ENCODE assay signal across 15 cellular contexts in genomic region chr10:101848894-101849351, GRCh38. TPM values are rescaled to one million over a fixed set of nuclear protein-coding genes. Genes with fewer than 3 reads are reported as not detected.
A peak's percentile ranks its signal among the peaks of the same experiment; 100 is the strongest.
DNase-seq lines count a peak whose midpoint lies in the region; ATAC-seq, FAIRE-seq and TF ChIP-seq lines count a peak whose summit lies in the region.
"Had no signal": no experiment of that assay in that cellular context is flagged by ENCODE, and none has a peak within 500 bp of the region (broad histone marks: within the 10 kb centered on the region; RNA-seq: fewer than 3 reads in every experiment).

No MANE protein-coding gene starts in this region.

- TF ChIP-seq RAD21 in liver (IDR thresholded peaks at IDR 0.05) (no peak), HepG2 (CRISPR knock-in tag; IDR thresholded peaks at IDR 0.05) (no peak)

- CTCF ChIA-PET in HepG2 (lab: Yijun Ruan, JAX; ENCODE audit: low intra/inter-chr PET ratio, low total read pairs) = no interaction called here
- CTCF ChIA-PET in PC-9 (lab: Charles Lee) = interaction anchor here (0.6 to 0.7 kb wide), 2 partner anchors 8 to 9 kb away, joined by 3 to 6 read pairs; no protein-coding TSS in a partner anchor

- in situ Hi-C loops in HepG2 (cut with HindIII; ENCODE audit: extremely low pct_ligation_motif_present, low pct_unique_long_range_greater_than_20kb) = no loop called here

- DNase-seq in HepG2 (ENCODE audit: low spot score) = no peak
- DNase-seq in UCSD-AML1 (lab: John Stamatoyannopoulos, UW; ENCODE audit: unreplicated experiment) = peak; percentile 67
- DNase-seq in left lung = peak in 1 of 2 donors; percentile 45
- no peak for DNase-seq in upper lobe of right lung
- no peak for DNase-seq in amniotic stem cell (lab: John Stamatoyannopoulos, UW)
- no peak for DNase-seq in stimulated activated CD4-positive, alpha-beta T cell treated with anti-CD3 and anti-CD28 coated beads, Interleukin-2, amount 100 ng/mL, for 24 hours
- no peak for DNase-seq in PC-9
- DNase-seq: activated CD4-positive, alpha-beta T cell treated with anti-CD3 and anti-CD28 coated beads, Interleukin-2, amount 10 ng/mL, durations not matched to agents 24 days and 14 days; head of caudate nucleus; NCI-H2171 treated with DMSO at 0.1 percent for 48 hours; ovary; stimulated activated CD8-positive, alpha-beta memory T cell treated with anti-CD3 and anti-CD28 coated beads, Interleukin-4, amount 100 ng/mL, for 48 hours; T-cell had no signal

- 71% methylated on average over 3 of the region's 3 CpGs for WGBS in liver
- 89% methylated on average over 3 of the region's 3 CpGs for WGBS in HepG2 (ENCODE audit: low lambda C conversion rate)

- no peaks in the 10 kb centered on the region for H4K20me1 ChIP-seq in HepG2 (ENCODE audit: insufficient read depth, low read length)
- no peaks in the 10 kb centered on the region for H4K20me1 ChIP-seq in PC-9 (ENCODE audit: insufficient read depth)

- H3K4me2 ChIP-seq in HepG2 (ENCODE audit: low read depth, low read length) = no peak overlapping the region
- no peak overlapping the region for H3K4me2 ChIP-seq in PC-9

- no peaks in the 10 kb centered on the region for H3K79me2 ChIP-seq in HepG2 (ENCODE audit: insufficient read depth, low read length)
- no peaks in the 10 kb centered on the region for H3K79me2 ChIP-seq in PC-9 (ENCODE audit: low read depth)

- H2AFZ ChIP-seq in HepG2 (ENCODE audit: low read length) (no peak overlapping the region), PC-9 (no peak overlapping the region)

- no peaks in the 10 kb centered on the region for H3K27me3 ChIP-seq in liver (ENCODE audit: control insufficient read depth in 4 of 4, insufficient read depth in 4 of 4, low read length in 3 of 4)
- no peaks in the 10 kb centered on the region for H3K27me3 ChIP-seq in HepG2 (ENCODE audit: control insufficient read depth in 1 of 2, insufficient read depth in 2 of 2, low read length in 2 of 2)
- no peaks in the 10 kb centered on the region for H3K27me3 ChIP-seq in left lung
- no peaks in the 10 kb centered on the region for H3K27me3 ChIP-seq in upper lobe of right lung
- no peaks in the 10 kb centered on the region for H3K27me3 ChIP-seq in PC-9 (ENCODE audit: insufficient read depth, low read depth)
- H3K27me3 ChIP-seq: ascending aorta, ovary had no signal

- FAIRE-seq in HepG2 (lab: Jason Lieb, UNC) = no peak

- no peak for ATAC-seq in HepG2
- peak; percentile 58 for ATAC-seq in left lung
- ATAC-seq in upper lobe of right lung = peak; percentile 81
- ATAC-seq: T-cell had no signal

- POLR2A ChIA-PET in HepG2 (lab: Yijun Ruan, JAX) (no interaction called here), PC-9 (lab: Charles Lee; ENCODE audit: unreplicated experiment) (interaction anchor here (0.8 kb wide), 1 partner anchor 63 kb away, joined by 5 read pairs; no protein-coding TSS in a partner anchor)

- no peaks in the 10 kb centered on the region for H3K9me3 ChIP-seq in liver (ENCODE audit: control insufficient read depth in 4 of 4, low read length in 3 of 4)
- no peaks in the 10 kb centered on the region for H3K9me3 ChIP-seq in HepG2 (ENCODE audit: low read length)
- no peaks in the 10 kb centered on the region for H3K9me3 ChIP-seq in left lung
- no peaks in the 10 kb centered on the region for H3K9me3 ChIP-seq in upper lobe of right lung
- H3K9me3 ChIP-seq in PC-9 (ENCODE audit: insufficient read depth, low read depth) = no peaks in the 10 kb centered on the region
- H3K9me3 ChIP-seq: ascending aorta, ovary had no signal

- BruUV-seq in HepG2 (replicated peaks; lab: Mats Ljungman, UMichigan) = no TSS peak
- BruUV-seq in PC-9 (replicated peaks; lab: Mats Ljungman, UMichigan) = no TSS peak

- TF ChIP-seq POLR2A in HepG2 (IDR thresholded peaks at IDR 0.05; ENCODE audit: insufficient read depth in 1 of 2, low read depth in 2 of 2, low read length in 2 of 2) = no peak

- H3K9ac ChIP-seq in liver (ENCODE audit: low read depth in 1 of 2, low read length in 2 of 2) = no peak overlapping the region
- no peak overlapping the region for H3K9ac ChIP-seq in HepG2 (ENCODE audit: insufficient read depth, low read depth, low read length)

- H3K4me1 ChIP-seq in liver (ENCODE audit: control insufficient read depth in 4 of 4, insufficient read depth in 4 of 4, low read length in 3 of 4) (peaks cover under 1 to 6% (median 5%) of the 10 kb centered on the region in 4 donors), HepG2 (ENCODE audit: insufficient read depth, low read length) (no peaks in the 10 kb centered on the region), left lung (peaks cover 0 to 24% of the 10 kb centered on the region in 2 donors), upper lobe of right lung (peaks cover 5% of the 10 kb centered on the region), PC-9 (replicated peaks; ENCODE audit: insufficient read depth) (no peaks in the 10 kb centered on the region)

- H3K9me2 ChIP-seq in PC-9 (ENCODE audit: insufficient read depth) = no peaks in the 10 kb centered on the region

- no peak for TF ChIP-seq CTCF in liver (IDR thresholded peaks at IDR 0.05; ENCODE audit: low read depth, low read length, missing input control)
- TF ChIP-seq CTCF in HepG2 (CRISPR knock-in tag; IDR thresholded peaks at IDR 0.05) = no peak
- TF ChIP-seq CTCF in left lung (IDR thresholded peaks at IDR 0.05) = no peak
- no peak for TF ChIP-seq CTCF in upper lobe of right lung (IDR thresholded peaks at IDR 0.05)
- no peak for TF ChIP-seq CTCF in PC-9 (conservative IDR thresholded peaks at IDR 0.05)

- no peak for TF ChIP-seq EP300 in HepG2 (IDR thresholded peaks at IDR 0.05; ENCODE audit: low read depth in 2 of 2, low read length in 2 of 2)
- no peak for TF ChIP-seq EP300 in HepG2 (CRISPR knock-in tag; IDR thresholded peaks at IDR 0.05; ENCODE audit: borderline replicate concordance)

- intact Hi-C loops in HepG2 (cut with micrococcal nuclease; ENCODE audit: unreplicated experiment) (no loop called here), left lung (cut with DNase I) (loop anchor here in 1 of 2 donors (10.0 kb wide), 1 partner anchor 166 kb away; no protein-coding TSS in a partner anchor), upper lobe of right lung (cut with DNase I) (no loop called here), PC-9 (cut with micrococcal nuclease; ENCODE audit: unreplicated experiment) (no loop called here)

- H3K4me3 ChIP-seq in liver (ENCODE audit: low read depth in 1 of 3, low read length in 3 of 3) (no peak overlapping the region), HepG2 (replicated peaks in 1 of 3; ENCODE audit: insufficient read depth in 1 of 3, low read depth in 2 of 3, low read length in 3 of 3) (no peak overlapping the region), left lung (no peak overlapping the region), upper lobe of right lung (no peak overlapping the region), PC-9 (no peak overlapping the region)
- H3K4me3 ChIP-seq: ascending aorta, ovary had no signal

- peaks cover 0 to 12% (median 4%) of the 10 kb centered on the region in 4 donors for H3K36me3 ChIP-seq in liver (ENCODE audit: control insufficient read depth in 4 of 4, insufficient read depth in 3 of 4, low read depth in 1 of 4, low read length in 3 of 4)
- peaks cover 5 to 16% of the 10 kb centered on the region in 2 experiments; a peak in 4 of 5 replicates for H3K36me3 ChIP-seq in HepG2 (replicated peaks in 1 of 2; ENCODE audit: control insufficient read depth in 1 of 2, insufficient read depth in 2 of 2, low read length in 2 of 2)
- peaks cover 0 to 36% of the 10 kb centered on the region in 2 donors for H3K36me3 ChIP-seq in left lung
- peaks cover 19% of the 10 kb centered on the region for H3K36me3 ChIP-seq in upper lobe of right lung
- H3K36me3 ChIP-seq in PC-9 (ENCODE audit: low read depth) = no peaks in the 10 kb centered on the region
- H3K36me3 ChIP-seq: ovary had no signal

- H3F3A ChIP-seq in PC-9 (ENCODE audit: insufficient read depth, low read depth) = no peaks in the 10 kb centered on the region

- peak overlapping the region in 1 of 2 donors; percentile 13 for H3K27ac ChIP-seq in liver (ENCODE audit: low read depth in 1 of 2, low read length in 2 of 2)
- H3K27ac ChIP-seq in HepG2 (ENCODE audit: extremely low read length, insufficient read depth, low read length) = no peak overlapping the region
- H3K27ac ChIP-seq in left lung = peak overlapping the region in 1 of 2 donors; percentile 83
- no peak overlapping the region for H3K27ac ChIP-seq in upper lobe of right lung
- H3K27ac ChIP-seq in PC-9 = no peak overlapping the region
- H3K27ac ChIP-seq: ascending aorta, ovary had no signal

RNA-seq across cellular contexts. Expression of gene KCNIP2, which starts 5.3 kb away (rescaled TPM):
- 1 to 10 TPM in 1 of 2 donors, under 1 TPM in 1; 0.98 to 2.0 TPM for total RNA-seq in liver
- under 1 TPM; 0.18 to 0.46 TPM for polyA plus RNA-seq in liver
- total RNA-seq in HepG2 (2016; rRNA removed; fragmentation: Illumina TruSeq; extraction: Trizol) = 0.42 TPM in 1 of 2 replicates, not detected in the other
- total RNA-seq in HepG2 (2016; cell fraction: cytosol; rRNA removed; fragmentation: Illumina TruSeq; extraction: Trizol; ENCODE audit: low read depth) = not detected in 2 replicates
- 0.13 and 0.52 TPM in 2 replicates for total RNA-seq in HepG2 (2016; cell fraction: insoluble cytoplasmic fraction; rRNA removed; fragmentation: Illumina TruSeq; extraction: Trizol)
- not detected in 2 replicates for total RNA-seq in HepG2 (2016; cell fraction: membrane; rRNA removed; fragmentation: Illumina TruSeq; extraction: Trizol)
- total RNA-seq in HepG2 (2016; cell fraction: nucleus; rRNA removed; fragmentation: Illumina TruSeq; extraction: Trizol) = 1.1 and 1.7 TPM in 2 replicates
- polyA plus RNA-seq in HepG2 (2011; rRNA removed) = 0.70 and 0.88 TPM in 2 replicates
- 0.13 TPM in 1 of 2 replicates, not detected in the other for polyA plus RNA-seq in HepG2 (2011; cell fraction: cytosol; rRNA removed)
- polyA plus RNA-seq in HepG2 (2011; cell fraction: nucleus; rRNA removed) = 3.4 and 3.8 TPM in 2 replicates
- polyA plus RNA-seq in HepG2 (2012) = 1.0 and 1.6 TPM in 2 replicates
- polyA plus RNA-seq in HepG2 (2016; cell fraction: cytosol; fragmentation: Illumina TruSeq; extraction: Trizol; ENCODE audit: low read depth) = not detected in 2 replicates
- polyA plus RNA-seq in HepG2 (2016; cell fraction: insoluble cytoplasmic fraction; fragmentation: Illumina TruSeq; extraction: Trizol; ENCODE audit: low read depth) = not detected in 2 replicates
- polyA plus RNA-seq in HepG2 (2016; cell fraction: membrane; fragmentation: Illumina TruSeq; extraction: Trizol; ENCODE audit: low read depth) = not detected in 2 replicates
- 2.7 and 2.9 TPM in 2 replicates for polyA plus RNA-seq in HepG2 (2016; cell fraction: nucleus; fragmentation: Illumina TruSeq; extraction: Trizol; ENCODE audit: insufficient read depth, low read depth)
- polyA minus RNA-seq in HepG2 (2011; rRNA and poly(A)+ RNA removed; ENCODE audit: low replicate concordance) = 1.2 and 2.3 TPM in 2 replicates
- polyA minus RNA-seq in HepG2 (2011; cell fraction: cytosol; rRNA and poly(A)+ RNA removed) = not detected in 2 replicates
- 4.1 and 7.7 TPM in 2 replicates for polyA minus RNA-seq in HepG2 (2011; cell fraction: nucleus; rRNA and poly(A)+ RNA removed)
- 1 to 10 TPM; 2.2 to 2.3 TPM for total RNA-seq in left lung
- 3.0 TPM for total RNA-seq in upper lobe of right lung
- total RNA-seq in PC-9 (2021) = 4.0 and 5.1 TPM in 2 replicates

RNA-seq across cellular contexts. Expression of gene OGA, which starts 30.7 kb away (rescaled TPM):
- total RNA-seq in liver (10 to 100 TPM; 60.5 to 64.3 TPM), HepG2 (2016; rRNA removed; fragmentation: Illumina TruSeq; extraction: Trizol) (33.2 and 36.5 TPM in 2 replicates), left lung (10 to 100 TPM; 72.6 to 87.0 TPM), upper lobe of right lung (91.6 TPM), PC-9 (2021) (79.8 and 82.0 TPM in 2 replicates)
- polyA plus RNA-seq in liver (10 to 100 TPM; 18.0 to 22.2 TPM), HepG2 (2011; rRNA removed) (35.5 and 39.8 TPM in 2 replicates)
- total RNA-seq in HepG2 (2016; cell fraction: cytosol; rRNA removed; fragmentation: Illumina TruSeq; extraction: Trizol; ENCODE audit: low read depth) = 23.2 and 27.7 TPM in 2 replicates
- 30.6 and 34.0 TPM in 2 replicates for total RNA-seq in HepG2 (2016; cell fraction: insoluble cytoplasmic fraction; rRNA removed; fragmentation: Illumina TruSeq; extraction: Trizol)
- 23.7 and 29.9 TPM in 2 replicates for total RNA-seq in HepG2 (2016; cell fraction: membrane; rRNA removed; fragmentation: Illumina TruSeq; extraction: Trizol)
- 50.1 and 59.4 TPM in 2 replicates for total RNA-seq in HepG2 (2016; cell fraction: nucleus; rRNA removed; fragmentation: Illumina TruSeq; extraction: Trizol)
- 7.7 and 10.8 TPM in 2 replicates for polyA plus RNA-seq in HepG2 (2011; cell fraction: cytosol; rRNA removed)
- polyA plus RNA-seq in HepG2 (2011; cell fraction: nucleus; rRNA removed) = 66.7 and 69.3 TPM in 2 replicates
- polyA plus RNA-seq in HepG2 (2012) = 35.2 and 48.0 TPM in 2 replicates
- polyA plus RNA-seq in HepG2 (2016; cell fraction: cytosol; fragmentation: Illumina TruSeq; extraction: Trizol; ENCODE audit: low read depth) = 1.0 and 1.1 TPM in 2 replicates
- polyA plus RNA-seq in HepG2 (2016; cell fraction: insoluble cytoplasmic fraction; fragmentation: Illumina TruSeq; extraction: Trizol; ENCODE audit: low read depth) = 24.3 and 27.7 TPM in 2 replicates
- 2.9 and 3.6 TPM in 2 replicates for polyA plus RNA-seq in HepG2 (2016; cell fraction: membrane; fragmentation: Illumina TruSeq; extraction: Trizol; ENCODE audit: low read depth)
- polyA plus RNA-seq in HepG2 (2016; cell fraction: nucleus; fragmentation: Illumina TruSeq; extraction: Trizol; ENCODE audit: insufficient read depth, low read depth) = 105 and 122 TPM in 2 replicates
- polyA minus RNA-seq in HepG2 (2011; rRNA and poly(A)+ RNA removed; ENCODE audit: low replicate concordance) = 18.7 and 34.4 TPM in 2 replicates
- 18.9 and 20.4 TPM in 2 replicates for polyA minus RNA-seq in HepG2 (2011; cell fraction: cytosol; rRNA and poly(A)+ RNA removed)
- polyA minus RNA-seq in HepG2 (2011; cell fraction: nucleus; rRNA and poly(A)+ RNA removed) = 91.7 and 107 TPM in 2 replicates
